In genomic region chr3:46901061-46901460, GRCh38 we compare ENCODE assay signal across 3 cellular contexts.
TF ChIP-seq lines count a peak whose summit lies in the region.

No MANE protein-coding gene starts in this region.

TF ChIP-seq in SK-N-SH, 30 proteins besides CTCF, POLR2A, EP300 and RAD21:
- no peak for TF ChIP-seq YY1 (IDR thresholded peaks at IDR 0.05; ENCODE audit: low read depth)
- TF ChIP-seq JUND (IDR thresholded peaks at IDR 0.05) = no peak
- TF ChIP-seq MAX (IDR thresholded peaks at IDR 0.05; ENCODE audit: low read depth) = no peak
- no peak for TF ChIP-seq POLR2AphosphoS5 (IDR thresholded peaks at IDR 0.05; ENCODE audit: low read depth, low read length)
- no peak for TF ChIP-seq ELF1 (IDR thresholded peaks at IDR 0.05)
- TF ChIP-seq GATA2 (CRISPR knock-in tag; IDR thresholded peaks at IDR 0.05) = no peak
- no peak for TF ChIP-seq RFX5 (IDR thresholded peaks at IDR 0.05; ENCODE audit: low read length)
- TF ChIP-seq RXRA (IDR thresholded peaks at IDR 0.05; ENCODE audit: borderline replicate concordance, low read depth) = no peak
- no peak for TF ChIP-seq FOSL2 (IDR thresholded peaks at IDR 0.05; ENCODE audit: borderline replicate concordance, low read depth)
- no peak for TF ChIP-seq NFIC (IDR thresholded peaks at IDR 0.05; ENCODE audit: borderline replicate concordance)
- TF ChIP-seq USF1 (IDR thresholded peaks at IDR 0.05; ENCODE audit: borderline replicate concordance, low read depth) = no peak
- TF ChIP-seq REST (IDR thresholded peaks at IDR 0.05; ENCODE audit: low read depth, low read length) = no peak
- no peak for TF ChIP-seq PBX3 (IDR thresholded peaks at IDR 0.05)

TF ChIP-seq in SK-N-SH treated with all-trans-retinoic acid at 6 μM for 48 hours, 23 proteins besides CTCF, POLR2A, EP300 and RAD21:
- TF ChIP-seq POU6F1 (CRISPR knock-in tag; IDR thresholded peaks at IDR 0.05; ENCODE audit: borderline replicate concordance, low read depth) = no peak

TF ChIP-seq in HepG2, 621 proteins besides CTCF, POLR2A, EP300 and RAD21:
- TF ChIP-seq SRY (CRISPR knock-in tag; IDR thresholded peaks at IDR 0.05) (no peak), MXD1 (CRISPR knock-in tag; IDR thresholded peaks at IDR 0.05) (no peak), GABPA (IDR thresholded peaks at IDR 0.05; ENCODE audit: low read depth, low read length) (no peak), GABPA (CRISPR knock-in tag; IDR thresholded peaks at IDR 0.05; ENCODE audit: low read depth) (no peak), ZNF639 (CRISPR knock-in tag; conservative IDR thresholded peaks at IDR 0.05) (no peak), HOXA3 (CRISPR knock-in tag; IDR thresholded peaks at IDR 0.05) (no peak), ZNF468 (CRISPR knock-in tag; IDR thresholded peaks at IDR 0.05) (no peak), MLXIP (CRISPR knock-in tag; IDR thresholded peaks at IDR 0.05; ENCODE audit: borderline replicate concordance) (no peak)
